1 cellular context compared by ENCODE assay signal in genomic region chr19:12065100-12065538, GRCh38.
TF ChIP-seq lines count a peak whose summit lies in the region.

No MANE protein-coding gene starts in this region.

TF ChIP-seq in GM12878, 131 proteins besides CTCF, POLR2A, EP300 and RAD21:
- TF ChIP-seq REST (IDR thresholded peaks at IDR 0.05; ENCODE audit: low read depth, low read length) (peak; percentile 23; the same call in 1 of the 2 replicates), MYB (IDR thresholded peaks at IDR 0.05; ENCODE audit: borderline replicate concordance, low read depth, low read length) (no peak)
